8 cellular contexts compared by ENCODE assay signal in the genomic region with DNA sequence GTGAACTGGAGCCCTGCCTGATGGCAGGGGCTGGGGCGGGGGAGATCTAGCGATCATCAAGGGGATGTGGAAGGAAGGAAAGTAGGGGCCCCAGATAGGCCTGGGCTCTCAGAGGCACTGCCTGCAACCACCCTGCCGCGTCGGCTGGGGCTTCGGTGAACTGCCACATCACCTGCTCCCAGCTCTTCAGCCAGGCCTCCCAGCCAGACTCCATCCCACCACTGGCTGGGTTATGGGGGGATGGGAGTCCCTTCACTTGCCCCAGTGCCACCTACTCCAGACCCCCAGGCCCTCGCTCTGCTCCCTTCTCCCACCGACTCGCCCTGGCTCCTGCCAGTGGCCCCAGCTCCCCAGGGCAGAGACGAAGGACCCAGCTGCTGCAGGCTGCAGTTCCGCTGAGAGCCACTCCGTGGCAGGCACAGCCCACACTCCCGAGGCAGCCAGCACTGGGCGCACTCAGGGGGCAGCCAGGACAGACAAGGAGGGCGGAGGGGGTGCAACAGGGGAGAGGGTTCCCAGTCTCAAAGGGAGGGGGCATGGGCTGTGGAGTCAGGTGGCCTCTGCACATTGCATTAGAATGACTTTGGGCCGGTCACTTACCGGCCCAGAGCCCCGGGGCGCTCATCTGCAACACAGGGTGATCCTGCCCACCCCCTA. TPM values are rescaled to one million over a fixed set of nuclear protein-coding genes. Genes with fewer than 3 reads are reported as not detected.
A peak's percentile ranks its signal among the peaks of the same experiment; 100 is the strongest.
DNase-seq lines count a peak whose midpoint lies in the region; ATAC-seq, FAIRE-seq and TF ChIP-seq lines count a peak whose summit lies in the region.

No MANE protein-coding gene starts in this region.

- no peak overlapping the region for H3K4me3 ChIP-seq in PC-9
- H3K4me3 ChIP-seq in parathyroid adenoma (ENCODE audit: low read depth, low read length) = no peak overlapping the region

- H3K9ac ChIP-seq in parathyroid adenoma = no peak overlapping the region

- POLR2A ChIA-PET in PC-9 (lab: Charles Lee; ENCODE audit: unreplicated experiment) = interaction anchor here (0.8 kb wide), 1 partner anchor 57 kb away, joined by 15 read pairs; no protein-coding TSS in a partner anchor

- no peaks in the 10 kb centered on the region for H3K79me2 ChIP-seq in PC-9 (ENCODE audit: low read depth)
- H3K79me2 ChIP-seq in parathyroid adenoma = peaks cover 40% of the 10 kb centered on the region

- H4K20me1 ChIP-seq in PC-9 (ENCODE audit: insufficient read depth) = no peaks in the 10 kb centered on the region

- no peaks in the 10 kb centered on the region for H3F3A ChIP-seq in PC-9 (ENCODE audit: insufficient read depth, low read depth)

- FAIRE-seq in frontal cortex (lab: Jason Lieb, UNC) = no peak

- no peaks in the 10 kb centered on the region for H3K36me3 ChIP-seq in PC-9 (ENCODE audit: low read depth)
- no peaks in the 10 kb centered on the region for H3K36me3 ChIP-seq in parathyroid adenoma (ENCODE audit: control insufficient read depth, insufficient read depth, low read length)

- BruUV-seq in PC-9 (replicated peaks; lab: Mats Ljungman, UMichigan) = no TSS peak

- ATAC-seq in HG02588 (IDR thresholded peaks at IDR 0.05; ENCODE audit: unreplicated experiment) = peak; percentile 56

- intact Hi-C loops in PC-9 (cut with micrococcal nuclease; ENCODE audit: unreplicated experiment) = loop anchor here (1.0 kb wide), 1 partner anchor 209 kb away; no protein-coding TSS in a partner anchor

- TF ChIP-seq CTCF in GM12873 (IDR thresholded peaks at IDR 0.05; ENCODE audit: insufficient read depth, low read depth, low read length, missing control alignments) (peak; percentile 93), PC-9 (conservative IDR thresholded peaks at IDR 0.05) (peak; percentile 97), parathyroid adenoma (IDR thresholded peaks at IDR 0.05) (peak; percentile 92)

- H2AFZ ChIP-seq in PC-9 (no peak overlapping the region), parathyroid adenoma (no peak overlapping the region)

- H3K9me3 ChIP-seq in PC-9 (ENCODE audit: insufficient read depth, low read depth) = no peaks in the 10 kb centered on the region
- H3K9me3 ChIP-seq in parathyroid adenoma (ENCODE audit: control insufficient read depth, low read length) = no peaks in the 10 kb centered on the region

- H3K27me3 ChIP-seq in PC-9 (ENCODE audit: insufficient read depth, low read depth) (peaks cover 46% of the 10 kb centered on the region), parathyroid adenoma (ENCODE audit: control insufficient read depth, insufficient read depth, low read length) (no peaks in the 10 kb centered on the region)

- CTCF ChIA-PET in PC-9 (lab: Charles Lee) = interaction anchor here (0.8 to 1.4 kb wide), 2 partner anchors 62 to 64 kb away, joined by 4 read pairs; no protein-coding TSS in a partner anchor

- DNase-seq in PC-9 (peak in 1 of 2 experiments; percentile 61), frontal cortex (ENCODE audit: low spot score in 2 of 2) (peak; percentile 83 to 90), kidney glomerular epithelial cell (lab: John Stamatoyannopoulos, UW) (no peak), GOT3 (lab: John Stamatoyannopoulos, UW) (no peak)
- DNase-seq in activated naive CD4-positive, alpha-beta T cell (lab: John Stamatoyannopoulos, UW) = peak in 3 of 4 experiments; percentile 17 to 55 (median 25)

- no peak overlapping the region for H3K4me2 ChIP-seq in PC-9
- H3K4me2 ChIP-seq in parathyroid adenoma (ENCODE audit: low read length) = no peak overlapping the region

- H3K9me2 ChIP-seq in PC-9 (ENCODE audit: insufficient read depth) = no peaks in the 10 kb centered on the region

- H3K4me1 ChIP-seq in PC-9 (replicated peaks; ENCODE audit: insufficient read depth) = no peaks in the 10 kb centered on the region
- peaks cover 25% of the 10 kb centered on the region for H3K4me1 ChIP-seq in parathyroid adenoma

- H3K27ac ChIP-seq in PC-9 = no peak overlapping the region
- no peak overlapping the region for H3K27ac ChIP-seq in parathyroid adenoma

RNA-seq across cellular contexts. Expression of gene KCNH2, which starts 15.2 kb away (rescaled TPM):
- 1.5 and 1.6 TPM in 2 replicates for total RNA-seq in PC-9 (2021)
- 6.1 TPM for total RNA-seq in frontal cortex

RNA-seq across cellular contexts. Expression of gene NOS3, which starts 27.9 kb away (rescaled TPM):
- total RNA-seq in PC-9 (2021) (1.8 and 3.2 TPM in 2 replicates), frontal cortex (0.82 TPM)

Comparison
In these comparisons a context has a peak if more than half of its experiments do, and no peak if none do; other contexts are left out.
1. DNase-seq: peak in activated naive CD4-positive, alpha-beta T cell (3 of 4) and frontal cortex (2 of 2); none in kidney glomerular epithelial cell (single experiment) and GOT3 (single experiment).
2. Peak in every context shown above with its lines, with median percentiles within 50 percentile points of each other: CTCF ChIP-seq.